In the genomic region with DNA sequence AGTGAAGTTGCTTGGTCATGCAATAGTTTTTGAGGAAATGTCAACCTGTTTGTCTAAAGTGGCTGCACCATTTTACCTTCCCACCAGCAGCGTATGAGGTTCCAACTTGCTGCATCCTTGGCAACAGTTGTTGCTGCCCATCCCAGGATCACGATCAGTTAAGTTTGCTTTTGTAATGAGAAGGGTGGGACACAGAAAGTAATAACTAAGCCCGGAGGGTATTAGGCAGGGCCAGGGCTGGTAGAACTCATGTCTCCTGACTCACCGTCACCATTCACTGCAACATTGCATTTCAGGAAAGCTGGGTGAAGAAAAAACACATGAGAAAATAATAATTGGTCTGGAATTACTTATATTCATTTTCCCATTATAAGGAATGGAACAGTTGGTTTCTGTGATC, we compare ENCODE assay signal across 17 cellular contexts. TPM values are rescaled to one million over a fixed set of nuclear protein-coding genes. Genes with fewer than 3 reads are reported as not detected.
A peak's percentile ranks its signal among the peaks of the same experiment; 100 is the strongest.
DNase-seq lines count a peak whose midpoint lies in the region; ATAC-seq and TF ChIP-seq lines count a peak whose summit lies in the region.
"Had no signal": no experiment of that assay in that cellular context is flagged by ENCODE, and none has a peak within 500 bp of the region (broad histone marks: within the 10 kb centered on the region; RNA-seq: fewer than 3 reads in every experiment).

No MANE protein-coding gene starts in this region.

- peaks cover 32% of the 10 kb centered on the region for H3K27me3 Mint-ChIP-seq in T-helper 2 cell treated with Interferon-gamma antibody and Interleukin-4, amounts not matched to agents 5 μg/mL and 100 μg/mL, for 36 hours (ENCODE audit: low read depth)
- H3K27me3 Mint-ChIP-seq: CD4-positive, alpha-beta T cell had no signal

- ATAC-seq in Right ventricle myocardium inferior (no peak), foreskin keratinocyte (peak; percentile 51), HG03520 (IDR thresholded peaks at IDR 0.05; ENCODE audit: unreplicated experiment) (no peak)
- ATAC-seq: A549; CD8-positive, alpha-beta T cell had no signal

- H3K4me3 Mint-ChIP-seq in T-helper 2 cell treated with Interferon-gamma antibody and Interleukin-4, amounts not matched to agents 5 μg/mL and 100 μg/mL, for 36 hours = no peak overlapping the region
- H3K4me3 Mint-ChIP-seq: B cell; CD4-positive, alpha-beta T cell; CD8-positive, alpha-beta T cell had no signal

- no peak overlapping the region for H3K4me3 ChIP-seq in left ventricle myocardium inferior
- H3K4me3 ChIP-seq: A549; BLaER1 treated with 17β-estradiol and CSF1 and Interleukin-3, amounts not matched to agents 10 nM and 100 nM had no signal

- no peaks in the 10 kb centered on the region for H3K9me3 Mint-ChIP-seq in T-helper 2 cell treated with Interferon-gamma antibody and Interleukin-4, amounts not matched to agents 5 μg/mL and 100 μg/mL, for 36 hours
- H3K9me3 Mint-ChIP-seq: CD4-positive, alpha-beta T cell; CD8-positive, alpha-beta T cell had no signal

- H3K27me3 ChIP-seq in left ventricle myocardium inferior (ENCODE audit: low read depth) (no peaks in the 10 kb centered on the region), foreskin keratinocyte (no peaks in the 10 kb centered on the region)
- H3K27me3 ChIP-seq: BLaER1 treated with 17β-estradiol and CSF1 and Interleukin-3, amounts not matched to agents 10 nM and 100 nM had no signal

- intact Hi-C loops in left ventricle myocardium inferior (cut with micrococcal nuclease) = no loop called here
- intact Hi-C loops in Right ventricle myocardium inferior (cut with DNase I) = no loop called here

- no peaks in the 10 kb centered on the region for H3K9me3 ChIP-seq in left ventricle myocardium inferior (replicated peaks)
- H3K9me3 ChIP-seq: A549; BLaER1 treated with 17β-estradiol and CSF1 and Interleukin-3, amounts not matched to agents 10 nM and 100 nM; Caco-2 had no signal

- H3K36me3 ChIP-seq in left ventricle myocardium inferior = no peaks in the 10 kb centered on the region
- H3K36me3 ChIP-seq: BLaER1 treated with 17β-estradiol and CSF1 and Interleukin-3, amounts not matched to agents 10 nM and 100 nM had no signal

- no peak for TF ChIP-seq CTCF in left ventricle myocardium inferior (IDR thresholded peaks at IDR 0.05; ENCODE audit: borderline replicate concordance)
- no peak for TF ChIP-seq CTCF in foreskin keratinocyte (conservative IDR thresholded peaks at IDR 0.05)

- H3K4me1 ChIP-seq in left ventricle myocardium inferior (peaks cover 84% of the 10 kb centered on the region), foreskin keratinocyte (no peaks in the 10 kb centered on the region)
- H3K4me1 ChIP-seq: A549, Caco-2 had no signal

- no peak overlapping the region for H3K27ac Mint-ChIP-seq in T-helper 2 cell treated with Interferon-gamma antibody and Interleukin-4, amounts not matched to agents 5 μg/mL and 100 μg/mL, for 36 hours
- H3K27ac Mint-ChIP-seq: B cell; CD4-positive, alpha-beta T cell; CD8-positive, alpha-beta T cell had no signal

- no peaks in the 10 kb centered on the region for H3K36me3 Mint-ChIP-seq in T-helper 2 cell treated with Interferon-gamma antibody and Interleukin-4, amounts not matched to agents 5 μg/mL and 100 μg/mL, for 36 hours (ENCODE audit: low read depth)
- H3K36me3 Mint-ChIP-seq: CD8-positive, alpha-beta T cell had no signal

- no peak for DNase-seq in left ventricle myocardium inferior
- DNase-seq in Right ventricle myocardium inferior (ENCODE audit: missing footprints) = no peak
- peak in 1 of 2 donors; percentile 26 for DNase-seq in foreskin keratinocyte
- no peak for DNase-seq in T-helper 2 cell treated with Interferon-gamma antibody and Interleukin-4, amounts not matched to agents 5 μg/mL and 100 μg/mL, for 36 hours (ENCODE audit: low spot score)
- DNase-seq: AML-193; Caco-2; Calu3; CD4-positive, alpha-beta T cell; CD8-positive, alpha-beta T cell; DMS79 treated with DMSO at 0.1 percent for 48 hours; GF-D8 had no signal

- H3K27ac ChIP-seq in left ventricle myocardium inferior (replicated peaks) (peak overlapping the region; percentile 89), foreskin keratinocyte (no peak overlapping the region)
- H3K27ac ChIP-seq: 22Rv1; A549; BLaER1 treated with 17β-estradiol and CSF1 and Interleukin-3, amounts not matched to agents 10 nM and 100 nM; C4-2B had no signal

- no peaks in the 10 kb centered on the region for H3K4me1 Mint-ChIP-seq in T-helper 2 cell treated with Interferon-gamma antibody and Interleukin-4, amounts not matched to agents 5 μg/mL and 100 μg/mL, for 36 hours (ENCODE audit: low read depth)
- H3K4me1 Mint-ChIP-seq: B cell had no signal

RNA-seq across cellular contexts. Expression of gene CELF2, which starts 25.4 kb away (rescaled TPM):
- total RNA-seq in left ventricle myocardium inferior (74.9 TPM), Right ventricle myocardium inferior (71.2 TPM), foreskin keratinocyte (10.8 and 11.1 TPM in 2 replicates)
- polyA plus RNA-seq in foreskin keratinocyte = 1.9 and 2.4 TPM in 2 replicates
- total RNA-seq: Calu3 had no signal
